In the genomic region with DNA sequence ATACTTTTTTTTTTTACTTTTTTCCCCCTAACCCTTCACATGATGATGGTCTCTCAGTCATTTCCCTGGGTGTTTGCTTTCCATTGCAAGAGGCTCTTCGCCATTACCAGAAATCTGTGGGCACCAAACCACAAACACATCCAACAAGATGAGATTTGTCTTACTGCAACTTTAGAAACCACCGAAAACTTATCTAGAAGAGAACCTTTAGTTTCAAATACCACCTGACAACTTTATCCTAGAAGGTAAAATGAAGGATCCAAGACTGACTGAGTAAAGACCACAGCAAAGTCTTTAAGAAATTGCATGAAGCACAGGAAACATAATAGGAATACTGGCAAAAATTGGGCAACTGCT, we compare ENCODE assay signal across 22 cellular contexts.
"Had no signal": no experiment of that assay in that cellular context is flagged by ENCODE, and none has a peak within 500 bp of the region (broad histone marks: within the 10 kb centered on the region; RNA-seq: fewer than 3 reads in every experiment).

No MANE protein-coding gene starts in this region.

- FAIRE-seq: endothelial cell of umbilical vein, TTC549 had no signal

- DNase-seq: activated CD4-positive, alpha-beta memory T cell treated with anti-CD3 and anti-CD28 coated beads for 36 hours; activated CD4-positive, alpha-beta T cell treated with anti-CD3 and anti-CD28 coated beads, Interleukin-2, amount 10 ng/mL, durations not matched to agents 24 days and 14 days; activated CD8-positive, alpha-beta memory T cell treated with anti-CD3 and anti-CD28 coated beads, Interleukin-2, amount 50 U/mL, for 4 hours; activated gamma-delta T cell; activated naive CD4-positive, alpha-beta T cell treated with anti-CD3 and anti-CD28 coated beads, Interleukin-2, amount 10 ng/mL, durations not matched to agents 7 days and 5 days; activated naive CD8-positive, alpha-beta T cell treated with anti-CD3 and anti-CD28 coated beads, Interleukin-2, amount 10 ng/mL, durations not matched to agents 7 days and 5 days; activated T-cell treated with anti-CD3 and anti-CD28 coated beads, Interleukin-2, amount 50 U/mL, for 24 hours; amniotic stem cell; central memory CD4-positive, alpha-beta T cell; islet precursor cell; left ventricle myocardium superior; mucosa of descending colon; posterior cingulate gyrus; right cardiac atrium; stimulated activated CD4-positive, alpha-beta T cell treated with anti-CD3 and anti-CD28 coated beads, Interleukin-15, amount 100 ng/mL, for 24 hours; stimulated activated naive CD4-positive, alpha-beta T cell; WERI-Rb-1 had no signal

- ATAC-seq: activated CD4-positive, CD25-positive, alpha-beta regulatory T cell treated with anti-CD3 and anti-CD28 coated beads, Interleukin-2, amount 50 U/mL, for 24 hours; gastroesophageal sphincter; left ventricle myocardium superior; natural killer cell treated with Interleukin-12 subunit alpha and Interleukin-12 subunit beta and Interleukin-15 and Interleukin-18, amount 100 ng/mL, for 72 hours; right cardiac atrium had no signal
